8 cellular contexts compared by ENCODE assay signal in the genomic region with DNA sequence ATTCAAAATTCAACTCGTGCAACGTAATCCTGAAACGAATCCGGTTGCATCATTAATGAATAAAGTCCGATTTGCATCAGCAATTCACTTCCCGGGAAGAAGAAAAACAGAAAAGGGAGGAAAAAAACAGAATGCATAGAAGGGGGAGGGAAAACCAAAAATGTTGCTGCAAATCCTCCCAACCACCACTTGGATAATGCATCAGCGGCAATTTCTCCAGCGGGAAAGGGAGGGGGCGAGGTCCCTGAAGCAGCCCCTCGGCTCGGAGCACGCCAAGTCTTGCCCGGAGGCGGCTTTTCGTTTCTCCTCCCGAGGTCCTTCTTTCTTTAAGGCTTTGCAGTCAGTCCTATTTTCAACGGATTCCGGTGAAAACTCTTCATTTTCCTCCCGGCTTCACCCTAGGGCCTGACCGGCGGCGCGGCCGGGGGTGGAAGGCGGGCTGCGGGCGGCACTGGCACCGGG. TPM values are rescaled to one million over a fixed set of nuclear protein-coding genes. Genes with fewer than 3 reads are reported as not detected.
DNase-seq lines count a peak whose midpoint lies in the region; ATAC-seq and TF ChIP-seq lines count a peak whose summit lies in the region.

No MANE protein-coding gene starts in this region.

- H3K4me3 Mint-ChIP-seq in naive B cell, result peak overlapping the region; percentile 72 to 88 (median 82)

- peak; percentile 34 for TF ChIP-seq CTCF in fibroblast of mammary gland (conservative IDR thresholded peaks at IDR 0.05; ENCODE audit: control insufficient read depth, insufficient read depth, low read depth, low read length)

- peaks cover 0 to 1% (median 0%) of the 10 kb centered on the region in 7 donors for H3K9me3 Mint-ChIP-seq in naive B cell

- DNase-seq in activated CD4-positive, alpha-beta T cell treated with anti-CD3 and anti-CD28 coated beads for 48 hours, result peak; percentile 5
- DNase-seq in activated CD4-positive, alpha-beta T cell treated with anti-CD3 and anti-CD28 coated beads, Interleukin-2, amount 50 U/mL, for 1 hour, result no peak
- DNase-seq in NCI-H128 (lab: John Stamatoyannopoulos, UW; ENCODE audit: unreplicated experiment) (peak; percentile 17), fibroblast of mammary gland (ENCODE audit: low read depth) (peak; percentile 68), naive B cell (no peak), NOMO-1 treated with dmso at 0.1 percent for 144 hours (lab: John Stamatoyannopoulos, UW; ENCODE audit: unreplicated experiment) (no peak)
- peak; percentile 62 for DNase-seq in activated CD8-positive, alpha-beta memory T cell treated with anti-CD3 and anti-CD28 coated beads, Interleukin-2, amount 50 U/mL, for 48 hours

- ATAC-seq in naive B cell (ENCODE audit: low read depth in 2 of 2) (peak in 1 of 2 donors; percentile 7), HG02840 (IDR thresholded peaks at IDR 0.05; ENCODE audit: low FRiP score, unreplicated experiment) (no peak)

- no peak overlapping the region for H3K27ac Mint-ChIP-seq in naive B cell

- peaks cover 46 to 72% (median 53%) of the 10 kb centered on the region in 3 donors for H3K27me3 Mint-ChIP-seq in naive B cell

- H3K36me3 Mint-ChIP-seq in naive B cell, result peaks cover 0 to 4% of the 10 kb centered on the region in 2 donors

- peak overlapping the region; percentile 59 for H3K4me3 ChIP-seq in fibroblast of mammary gland (ENCODE audit: control insufficient read depth, low read depth, low read length)

- peaks cover 0 to 9% (median 4%) of the 10 kb centered on the region in 3 donors for H3K4me1 Mint-ChIP-seq in naive B cell

RNA-seq across cellular contexts. Expression of gene CDC42BPA, which starts 0.7 kb away (rescaled TPM):
- under 1 TPM in 4 of 6 donors, not detected in 2; 0.03 to 0.74 (median 0.48) TPM for polyA plus RNA-seq in naive B cell (ENCODE audit: low read depth in 6 of 6)

Comparison
In these comparisons a context has a peak if more than half of its experiments do, and no peak if none do; other contexts are left out.
1. DNase-seq: peak in activated CD4-positive, alpha-beta T cell treated with anti-CD3 and anti-CD28 coated beads for 48 hours (single experiment), NCI-H128 (single experiment), activated CD8-positive, alpha-beta memory T cell treated with anti-CD3 and anti-CD28 coated beads, Interleukin-2, amount 50 U/mL, for 48 hours (single experiment) and fibroblast of mammary gland (single experiment); none in activated CD4-positive, alpha-beta T cell treated with anti-CD3 and anti-CD28 coated beads, Interleukin-2, amount 50 U/mL, for 1 hour (single experiment), naive B cell (single experiment) and NOMO-1 treated with dmso at 0.1 percent for 144 hours (single experiment).